In the genomic region with DNA sequence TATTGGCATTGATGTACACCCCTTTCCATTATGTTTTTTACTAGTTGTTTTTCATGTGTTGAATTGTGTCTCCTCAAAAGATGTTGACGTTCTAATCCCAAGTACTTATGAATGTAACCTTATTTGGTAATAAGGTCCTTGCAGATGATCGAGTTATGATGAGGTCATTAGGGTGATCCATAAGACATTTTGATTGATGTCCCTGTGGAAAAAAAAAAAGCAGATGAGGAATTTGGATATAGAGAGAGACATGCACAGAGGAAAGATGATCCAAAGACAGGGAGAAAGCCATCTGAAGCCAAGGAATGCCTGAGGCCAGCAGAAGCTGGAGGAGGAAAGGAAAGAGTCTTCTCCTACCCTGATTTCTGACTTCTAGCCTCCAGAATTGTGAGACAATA, we compare ENCODE assay signal across 18 cellular contexts.
DNase-seq lines count a peak whose midpoint lies in the region; ATAC-seq, FAIRE-seq and TF ChIP-seq lines count a peak whose summit lies in the region.
"Had no signal": no experiment of that assay in that cellular context is flagged by ENCODE, and none has a peak within 500 bp of the region (broad histone marks: within the 10 kb centered on the region; RNA-seq: fewer than 3 reads in every experiment).

No MANE protein-coding gene starts in this region.

- H3K4ac ChIP-seq in H9 (ENCODE audit: low read depth, low read length): no peak overlapping the region

- H2BK20ac ChIP-seq in H9 (ENCODE audit: low read depth, low read length, poor library complexity, severe bottlenecking): no peak overlapping the region

- H3K79me2 ChIP-seq in H9 (ENCODE audit: insufficient read depth, low read length): no peaks in the 10 kb centered on the region
- no peaks in the 10 kb centered on the region for H3K79me2 ChIP-seq in HepG2 (ENCODE audit: insufficient read depth, low read length)

- H3K27ac ChIP-seq in H9 (ENCODE audit: insufficient read length, low read depth, low read length): no peak overlapping the region
- peak overlapping the region; percentile 17 for H3K27ac ChIP-seq in RWPE2 (ENCODE audit: poor library complexity, severe bottlenecking)
- H3K27ac ChIP-seq in HepG2 (ENCODE audit: extremely low read length, insufficient read depth, low read length): no peak overlapping the region
- H3K27ac ChIP-seq in esophagus squamous epithelium: no peak overlapping the region
- H3K27ac ChIP-seq: C4-2B had no signal

- peak overlapping the region; percentile 22 for H2AFZ ChIP-seq in H9 (ENCODE audit: low read length)
- no peak overlapping the region for H2AFZ ChIP-seq in HepG2 (ENCODE audit: low read length)

- H3K14ac ChIP-seq in H9 (ENCODE audit: insufficient read depth, low read length): no peak overlapping the region

- H3K9me3 ChIP-seq in H9 (ENCODE audit: control insufficient read depth, low read depth, low read length) (no peaks in the 10 kb centered on the region), RWPE2 (ENCODE audit: severe bottlenecking) (no peaks in the 10 kb centered on the region), HepG2 (ENCODE audit: low read length) (peaks cover 57% of the 10 kb centered on the region), esophagus squamous epithelium (no peaks in the 10 kb centered on the region)
- H3K9me3 ChIP-seq: BE2C had no signal

- POLR2A ChIA-PET in HepG2 (lab: Yijun Ruan, JAX): no interaction called here

- H3K4me3 ChIP-seq in RWPE2 (ENCODE audit: severe bottlenecking) (no peak overlapping the region), HepG2 (replicated peaks in 1 of 3; ENCODE audit: insufficient read depth in 1 of 3, low read depth in 2 of 3, low read length in 3 of 3) (no peak overlapping the region), esophagus squamous epithelium (no peak overlapping the region)

- no peak overlapping the region for H3K4me2 ChIP-seq in H9 (ENCODE audit: insufficient read depth, insufficient read length, low read length)
- no peak overlapping the region for H3K4me2 ChIP-seq in HepG2 (ENCODE audit: low read depth, low read length)

- no peak overlapping the region for H3T11ph ChIP-seq in H9 (ENCODE audit: low read length)

- WGBS in H9 (ENCODE audit: extremely low coverage, insufficient read length, low lambda C conversion rate): no CpG with 5 or more reads among the region's 2 CpGs
- 15% methylated on average over 2 of the region's 2 CpGs for whole genome bisulfite sequencing in HepG2 (ENCODE audit: low lambda C conversion rate)
- WGBS in esophagus squamous epithelium, 2 donors: 32 to 35% methylated on average over 2 of the region's 2 CpGs

- no peaks in the 10 kb centered on the region for H3K23me2 ChIP-seq in H9 (ENCODE audit: insufficient read length, low read depth, low read length, poor library complexity, severe bottlenecking)

- CTCF ChIA-PET in HepG2 (lab: Yijun Ruan, JAX; ENCODE audit: low intra/inter-chr PET ratio, low total read pairs): no interaction called here

- no peak overlapping the region for H2BK5ac ChIP-seq in H9 (ENCODE audit: insufficient read length, low read length)

- no peak overlapping the region for H4K8ac ChIP-seq in H9 (replicated peaks; ENCODE audit: insufficient read length, low read depth, low read length)

- TF ChIP-seq EP300 in HepG2 (IDR thresholded peaks at IDR 0.05; ENCODE audit: low read depth in 2 of 2, low read length in 2 of 2) (no peak), HepG2 (CRISPR knock-in tag; IDR thresholded peaks at IDR 0.05; ENCODE audit: borderline replicate concordance) (no peak)

- H3K36me3 Mint-ChIP-seq in H9 (ENCODE audit: insufficient read depth in 1 of 3, low read depth in 3 of 3): no peaks in the 10 kb centered on the region
- H3K36me3 Mint-ChIP-seq: CD4-positive, alpha-beta memory T cell had no signal

- H3K27me3 ChIP-seq in H9 (ENCODE audit: insufficient read depth, low read length): no peaks in the 10 kb centered on the region
- H3K27me3 ChIP-seq in RWPE2 (ENCODE audit: insufficient read depth, poor library complexity, severe bottlenecking): no peaks in the 10 kb centered on the region
- no peaks in the 10 kb centered on the region for H3K27me3 ChIP-seq in HepG2 (ENCODE audit: control insufficient read depth in 1 of 2, insufficient read depth in 2 of 2, low read length in 2 of 2)
- no peaks in the 10 kb centered on the region for H3K27me3 ChIP-seq in esophagus squamous epithelium
- H3K27me3 ChIP-seq: BE2C had no signal

- no peak overlapping the region for H3K9ac ChIP-seq in H9 (ENCODE audit: extremely low read depth, insufficient read length, low read length)
- H3K9ac ChIP-seq in HepG2 (ENCODE audit: insufficient read depth, low read depth, low read length): no peak overlapping the region

- intact Hi-C loops in HepG2 (cut with micrococcal nuclease; ENCODE audit: unreplicated experiment) (no loop called here), esophagus squamous epithelium (cut with DNase I) (no loop called here)

- H2BK120ac ChIP-seq in H9 (ENCODE audit: low read depth, low read length, poor library complexity, severe bottlenecking): no peak overlapping the region

- no peak overlapping the region for H3K56ac ChIP-seq in H9 (ENCODE audit: insufficient read length, low read depth, low read length)

- H3K9me3 Mint-ChIP-seq in H9: no peaks in the 10 kb centered on the region

- no peak overlapping the region for H3K27ac Mint-ChIP-seq in H9
- H3K27ac Mint-ChIP-seq: CD4-positive, alpha-beta memory T cell had no signal

- H3K4me1 Mint-ChIP-seq in H9: 0 out of 4 replicates have a peak, but pooled peaks cover 0 to 2% of the 10 kb centered on the region in 2 experiments
- H3K4me1 Mint-ChIP-seq: CD4-positive, alpha-beta memory T cell had no signal

- no peak overlapping the region for H3K23ac ChIP-seq in H9 (ENCODE audit: insufficient read length, low read depth, low read length)

- H3K4me1 ChIP-seq in H9 (ENCODE audit: insufficient read depth, low read length): no peaks in the 10 kb centered on the region
- H3K4me1 ChIP-seq in RWPE2 (ENCODE audit: insufficient read depth, poor library complexity, severe bottlenecking): peaks cover 15% of the 10 kb centered on the region
- no peaks in the 10 kb centered on the region for H3K4me1 ChIP-seq in HepG2 (ENCODE audit: insufficient read depth, low read length)
- no peaks in the 10 kb centered on the region for H3K4me1 ChIP-seq in esophagus squamous epithelium
- H3K4me1 ChIP-seq: BE2C had no signal

- H3K18ac ChIP-seq in H9 (ENCODE audit: insufficient read length, low read depth, low read length): no peak overlapping the region

- FAIRE-seq in HepG2 (lab: Jason Lieb, UNC): no peak
- FAIRE-seq: A204.1, D721Med, GM19239 had no signal

- H4K20me1 ChIP-seq in H9 (ENCODE audit: control insufficient read depth, insufficient read depth, insufficient read length) (no peaks in the 10 kb centered on the region), HepG2 (ENCODE audit: insufficient read depth, low read length) (no peaks in the 10 kb centered on the region)

- no peaks in the 10 kb centered on the region for H3K79me1 ChIP-seq in H9 (ENCODE audit: insufficient read depth, low read depth, low read length, poor library complexity, severe bottlenecking)

- DNase-seq in H9 (no peak), RWPE2 (ENCODE audit: low spot score) (no peak), HepG2 (ENCODE audit: low spot score) (no peak), GF-D8 (lab: John Stamatoyannopoulos, UW) (no peak), NCI-H1694 treated with DMSO at 0.1 percent for 48 hours (lab: John Stamatoyannopoulos, UW) (no peak), esophagus squamous epithelium (lab: John Stamatoyannopoulos, UW) (no peak)
- DNase-seq in activated CD4-positive, CD25-positive, alpha-beta regulatory T cell treated with anti-CD3 and anti-CD28 coated beads, Interleukin-2, amount 50 U/mL, for 72 hours: no peak
- DNase-seq: BE2C; CD4-positive, alpha-beta memory T cell; DMS153; DND-41; GDM1; GOT3 had no signal

- TF ChIP-seq CTCF in H9 (conservative IDR thresholded peaks at IDR 0.05) (no peak), RWPE2 (IDR thresholded peaks at IDR 0.05; ENCODE audit: poor library complexity, severe bottlenecking) (no peak), HepG2 (CRISPR knock-in tag; IDR thresholded peaks at IDR 0.05) (no peak), esophagus squamous epithelium (IDR thresholded peaks at IDR 0.05) (no peak)

- BruUV-seq in HepG2 (replicated peaks; lab: Mats Ljungman, UMichigan): no TSS peak

- H3K27me3 Mint-ChIP-seq in H9 (ENCODE audit: low read depth): no peaks in the 10 kb centered on the region
- H3K27me3 Mint-ChIP-seq: CD4-positive, alpha-beta memory T cell had no signal

- no peak overlapping the region for H2AK5ac ChIP-seq in H9 (ENCODE audit: insufficient read length, low read length)

- no peak overlapping the region for H2BK15ac ChIP-seq in H9 (ENCODE audit: low read depth, low read length)

- no peak for TF ChIP-seq RAD21 in HepG2 (CRISPR knock-in tag; IDR thresholded peaks at IDR 0.05)

- no peak for ATAC-seq in RWPE2 (ENCODE audit: low read depth)
- ATAC-seq in HepG2: no peak
- ATAC-seq: HCT116 had no signal

- H3K4me3 Mint-ChIP-seq in H9: no peak overlapping the region
- H3K4me3 Mint-ChIP-seq: CD4-positive, alpha-beta memory T cell had no signal

- H3K36me3 ChIP-seq in RWPE2 (ENCODE audit: low read depth): no peaks in the 10 kb centered on the region
- H3K36me3 ChIP-seq in HepG2 (replicated peaks in 1 of 2; ENCODE audit: control insufficient read depth in 1 of 2, insufficient read depth in 2 of 2, low read length in 2 of 2): no peaks in the 10 kb centered on the region
- no peaks in the 10 kb centered on the region for H3K36me3 ChIP-seq in esophagus squamous epithelium
- H3K36me3 ChIP-seq: BE2C had no signal

- TF ChIP-seq POLR2A in HepG2 (IDR thresholded peaks at IDR 0.05; ENCODE audit: insufficient read depth in 1 of 2, low read depth in 2 of 2, low read length in 2 of 2) (no peak), esophagus squamous epithelium (IDR thresholded peaks at IDR 0.05) (no peak)

- no peak overlapping the region for H4K91ac ChIP-seq in H9 (ENCODE audit: insufficient read length, low read depth, low read length)

- no peak overlapping the region for H2BK12ac ChIP-seq in H9 (ENCODE audit: insufficient read length, low read depth, low read length)

- in situ Hi-C loops in HepG2 (cut with HindIII; ENCODE audit: extremely low pct_ligation_motif_present, low pct_unique_long_range_greater_than_20kb): no loop called here

- H4K5ac ChIP-seq in H9 (ENCODE audit: insufficient read length, low read depth, low read length): no peak overlapping the region

TF ChIP-seq in HepG2, 621 proteins besides CTCF, POLR2A, EP300 and RAD21:
- TF ChIP-seq SRY (CRISPR knock-in tag; IDR thresholded peaks at IDR 0.05) (no peak), ATF7 (IDR thresholded peaks at IDR 0.05) (peak; percentile 65), ATF7 (CRISPR knock-in tag; IDR thresholded peaks at IDR 0.05) (no peak), KAT7 (CRISPR knock-in tag; IDR thresholded peaks at IDR 0.05; ENCODE audit: borderline replicate concordance) (no peak)
